ENCODE assay signal across 23 cellular contexts in genomic region chr5:138702827-138703194, GRCh38. TPM values are rescaled to one million over a fixed set of nuclear protein-coding genes. Genes with fewer than 3 reads are reported as not detected.
DNase-seq lines count a peak whose midpoint lies in the region; ATAC-seq, FAIRE-seq and TF ChIP-seq lines count a peak whose summit lies in the region.
"Had no signal": no experiment of that assay in that cellular context is flagged by ENCODE, and none has a peak within 500 bp of the region (broad histone marks: within the 10 kb centered on the region; RNA-seq: fewer than 3 reads in every experiment).

No MANE protein-coding gene starts in this region.

- H3K4me3 ChIP-seq in Panc1 (ENCODE audit: low read depth in 2 of 2, low read length in 2 of 2) (no peak overlapping the region), endodermal cell (ENCODE audit: low read length) (no peak overlapping the region)
- H3K4me3 ChIP-seq: MG63, Peyer's patch, SK-N-MC had no signal

- H3K36me3 Mint-ChIP-seq in endodermal cell (ENCODE audit: low read depth), result no peaks in the 10 kb centered on the region
- H3K36me3 Mint-ChIP-seq: CD14-positive monocyte; CD8-positive, alpha-beta memory T cell had no signal

- H3K4me1 Mint-ChIP-seq in endodermal cell, result no peaks in the 10 kb centered on the region
- H3K4me1 Mint-ChIP-seq: CD8-positive, alpha-beta memory T cell had no signal

- H3K9me3 Mint-ChIP-seq in endodermal cell, result no peaks in the 10 kb centered on the region

- in situ Hi-C loops in Panc1 (cut with HindIII; ENCODE audit: low pct_unique_long_range_greater_than_20kb, low sequenced_read_pairs), result no loop called here

- no peak for FAIRE-seq in HTR-8/SVneo (lab: Jason Lieb, UNC)
- FAIRE-seq: GM12891 had no signal

- no peaks in the 10 kb centered on the region for H3K27me3 ChIP-seq in Panc1 (ENCODE audit: control insufficient read depth, insufficient read depth, low read length)
- H3K27me3 ChIP-seq in endodermal cell (ENCODE audit: control insufficient read depth, insufficient read depth, low read length, poor library complexity, severe bottlenecking), result no peaks in the 10 kb centered on the region
- H3K27me3 ChIP-seq: BE2C, MG63, Peyer's patch had no signal

- no peak overlapping the region for H3K4me3 Mint-ChIP-seq in endodermal cell
- H3K4me3 Mint-ChIP-seq: CD8-positive, alpha-beta memory T cell had no signal

- intact Hi-C loops in Panc1 (cut with micrococcal nuclease; ENCODE audit: unreplicated experiment), result no loop called here

- no peak for ATAC-seq in Panc1

- CTCF ChIA-PET in Panc1 (lab: Charles Lee), result interaction anchor here (0.6 kb wide), 1 partner anchor 44 kb away, joined by 5 read pairs; no protein-coding TSS in a partner anchor

- no peaks in the 10 kb centered on the region for H3K27me3 Mint-ChIP-seq in endodermal cell (ENCODE audit: insufficient read depth)

- POLR2A ChIA-PET in Panc1 (lab: Charles Lee), result interaction anchor here (0.6 kb wide), 1 partner anchor 51 kb away, joined by 5 read pairs; no protein-coding TSS in a partner anchor

- peak; percentile 61 for DNase-seq in NCI-H2171 treated with DMSO at 0.1 percent for 48 hours (lab: John Stamatoyannopoulos, UW)
- no peak for DNase-seq in NCI-H2171 (lab: John Stamatoyannopoulos, UW)
- no peak for DNase-seq in Panc1 (ENCODE audit: low read depth, low spot score)
- DNase-seq in endodermal cell, result no peak
- DNase-seq in RKO (ENCODE audit: low spot score), result no peak
- no peak for DNase-seq in HTR-8/SVneo (ENCODE audit: insufficient read length, low spot score)
- no peak for DNase-seq in NCI-H526 treated with DMSO at 0.1 percent for 48 hours (lab: John Stamatoyannopoulos, UW)
- DNase-seq: ACHN; BE2C; Calu3; CD8-positive, alpha-beta memory T cell; DMS79 treated with DMSO at 0.1 percent for 48 hours; GF-D8; KG1; MG63; NCI-H1105 treated with DMSO at 0.1 percent for 48 hours; NCI-H2107; Peyer's patch; SIG-M5 had no signal

- no TSS peak for BruUV-seq in Panc1 (replicated peaks; lab: Mats Ljungman, UMichigan)

- H3K36me3 ChIP-seq in Panc1 (ENCODE audit: control insufficient read depth, insufficient read depth, low read length) (no peaks in the 10 kb centered on the region), endodermal cell (ENCODE audit: control insufficient read depth, insufficient read depth, low read length) (no peaks in the 10 kb centered on the region)
- H3K36me3 ChIP-seq: BE2C, MG63, Peyer's patch had no signal

- 0 out of 2 replicates have a peak, but pooled peaks cover 3% of the 10 kb centered on the region for H3K4me1 ChIP-seq in Panc1 (ENCODE audit: control insufficient read depth, insufficient read depth, low read length)
- H3K4me1 ChIP-seq in endodermal cell (ENCODE audit: control insufficient read depth, insufficient read depth, low read length), result no peaks in the 10 kb centered on the region
- H3K4me1 ChIP-seq: Peyer's patch had no signal

- H3K27ac ChIP-seq in Panc1 (ENCODE audit: low read length) (peak overlapping the region; percentile 19; the same call in 1 of the 2 replicates), endodermal cell (ENCODE audit: low read depth, low read length) (peak overlapping the region; percentile 61)
- H3K27ac ChIP-seq: 22Rv1, Peyer's patch, SK-N-MC had no signal

- H3K9me3 ChIP-seq in Panc1 (ENCODE audit: control insufficient read depth, insufficient read depth, low read depth, low read length) (no peaks in the 10 kb centered on the region), endodermal cell (ENCODE audit: control insufficient read depth, low read length) (no peaks in the 10 kb centered on the region)
- H3K9me3 ChIP-seq: BE2C, MG63, Peyer's patch had no signal

- TF ChIP-seq CTCF in Panc1 (IDR thresholded peaks at IDR 0.05) (no peak), endodermal cell (conservative IDR thresholded peaks at IDR 0.05) (no peak)

- no peak overlapping the region for H3K27ac Mint-ChIP-seq in endodermal cell
- H3K27ac Mint-ChIP-seq: CD14-positive monocyte had no signal

- H3K9ac ChIP-seq in endodermal cell (ENCODE audit: extremely low read depth, low read length, poor library complexity, severe bottlenecking), result no peak overlapping the region

RNA-seq across cellular contexts. Expression of gene CTNNA1, which starts 50.4 kb away (rescaled TPM):
- total RNA-seq in Panc1 (2021; ENCODE audit: unreplicated experiment) (298 TPM), endodermal cell (100 to 1,000 TPM; 298 to 305 TPM)
- 337 TPM for polyA plus RNA-seq in Panc1 (2012; ENCODE audit: insufficient read length)
- polyA plus RNA-seq in endodermal cell (2013, experiment 1 of 2), result 251 TPM
- 256 TPM for polyA plus RNA-seq in endodermal cell (2013, experiment 2 of 2)
